1 cellular context compared by ENCODE assay signal in genomic region chr14:52078093-52078492, GRCh38.
TF ChIP-seq lines count a peak whose summit lies in the region.

No MANE protein-coding gene starts in this region.

TF ChIP-seq in GM23338, 12 proteins besides CTCF, POLR2A, EP300 and RAD21:
- no peak for TF ChIP-seq ZNF462 (CRISPR knock-in tag; IDR thresholded peaks at IDR 0.05)
- no peak for TF ChIP-seq NANOG (IDR thresholded peaks at IDR 0.05; ENCODE audit: borderline replicate concordance)
- no peak for TF ChIP-seq JUNB (IDR thresholded peaks at IDR 0.05; ENCODE audit: unreplicated experiment)
- no peak for TF ChIP-seq REST (IDR thresholded peaks at IDR 0.05; ENCODE audit: unreplicated experiment)
- TF ChIP-seq ZNF114 (CRISPR knock-in tag; IDR thresholded peaks at IDR 0.05) = no peak
- TF ChIP-seq POLR2AphosphoS5 (IDR thresholded peaks at IDR 0.05; ENCODE audit: low read depth) = no peak
- TF ChIP-seq ZNF331 (CRISPR knock-in tag; IDR thresholded peaks at IDR 0.05; ENCODE audit: low read depth) = no peak
- no peak for TF ChIP-seq STAT1 (IDR thresholded peaks at IDR 0.05; ENCODE audit: unreplicated experiment)
- no peak for TF ChIP-seq CREB1 (CRISPR knock-in tag; IDR thresholded peaks at IDR 0.05; ENCODE audit: low read depth)
